32 cellular contexts compared by ENCODE assay signal in the genomic region with DNA sequence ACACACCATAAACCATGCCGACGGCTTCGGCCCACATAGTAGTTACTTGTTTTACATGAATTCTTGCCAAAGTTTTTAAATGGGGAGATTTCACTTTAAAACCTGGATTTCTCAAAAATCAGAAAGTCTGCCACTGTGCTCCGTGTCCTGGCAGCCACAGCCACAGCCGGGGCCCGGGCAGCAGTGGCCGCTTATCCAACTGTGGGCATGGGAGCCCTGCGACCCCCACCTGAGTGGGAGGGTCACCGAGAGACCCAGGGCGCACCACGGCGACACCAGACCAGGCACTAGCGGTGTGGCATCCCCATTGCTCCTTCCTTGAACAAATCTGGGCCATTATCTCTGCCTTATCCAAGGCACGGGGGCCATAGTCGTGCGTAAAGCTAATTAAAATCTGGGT.
"Had no signal": no experiment of that assay in that cellular context is flagged by ENCODE, and none has a peak within 500 bp of the region (broad histone marks: within the 10 kb centered on the region; RNA-seq: fewer than 3 reads in every experiment).

No MANE protein-coding gene starts in this region.

- H3K4me3 ChIP-seq: adrenal gland, ascending aorta, body of pancreas, breast epithelium, cardiac muscle cell had no signal

- H3K27ac ChIP-seq: adrenal gland, ascending aorta, body of pancreas, brain microvascular endothelial cell, breast epithelium, cardiac muscle cell had no signal

- H3K4me1 ChIP-seq: adrenal gland, ascending aorta, body of pancreas, breast epithelium had no signal

- DNase-seq: activated effector memory CD4-positive, alpha-beta T cell treated with anti-CD3 and anti-CD28 coated beads, Interleukin-2, amount 50 U/mL, for 16 hours; activated effector memory CD4-positive, alpha-beta T cell treated with Interleukin-2 at 50 U/mL for 16 hours; activated gamma-delta T cell; activated gamma-delta T cell treated with Interleukin-2 at 50 U/mL for 16 hours; activated naive CD4-positive, alpha-beta T cell; activated naive CD4-positive, alpha-beta T cell treated with anti-CD3 and anti-CD28 coated beads for 36 hours; activated naive CD4-positive, alpha-beta T cell treated with anti-CD3 and anti-CD28 coated beads, Interleukin-2, amount 10 ng/mL, durations not matched to agents 7 days and 5 days; activated naive CD4-positive, alpha-beta T cell treated with anti-CD3 and anti-CD28 coated beads, Interleukin-2, amount 50 U/mL, for 16 hours; activated naive CD4-positive, alpha-beta T cell treated with Interleukin-2 at 50 U/mL for 16 hours; activated naive CD8-positive, alpha-beta T cell treated with anti-CD3 and anti-CD28 coated beads for 36 hours; activated naive CD8-positive, alpha-beta T cell treated with anti-CD3 and anti-CD28 coated beads, Interleukin-2, amount 10 ng/mL, durations not matched to agents 7 days and 5 days; activated naive CD8-positive, alpha-beta T cell treated with anti-CD3 and anti-CD28 coated beads, Interleukin-2, amount 50 U/mL, for 24 hours; activated T-cell treated with anti-CD3 and anti-CD28 coated beads, Interleukin-2, amount 50 U/mL, for 1 hour; activated T-cell treated with anti-CD3 and anti-CD28 coated beads, Interleukin-2, amount 50 U/mL, for 24 hours; activated T-cell treated with anti-CD3 and anti-CD28 coated beads, Interleukin-2, amount 50 U/mL, for 4 hours; activated T-cell treated with anti-CD3 and anti-CD28 coated beads, Interleukin-2, amount 50 U/mL, for 48 hours; activated T-cell treated with anti-CD3 and anti-CD28 coated beads, Interleukin-2, amount 50 U/mL, for 72 hours; adrenal gland; amniotic stem cell; anterior cingulate cortex; aorta; body of pancreas; brain microvascular endothelial cell; caudate nucleus; central memory CD4-positive, alpha-beta T cell; cerebellar nuclear complex had no signal

- H3K27me3 ChIP-seq: adrenal gland, ascending aorta, body of pancreas, brain microvascular endothelial cell, breast epithelium, cardiac muscle cell had no signal

- FAIRE-seq: astrocyte had no signal

- H3K36me3 ChIP-seq: adrenal gland, ascending aorta, breast epithelium, cardiac muscle cell had no signal

- ATAC-seq: activated naive CD4-positive, alpha-beta T cell treated with anti-CD3 and anti-CD28 coated beads, Interleukin-2, amount 50 U/mL, for 72 hours; activated naive CD8-positive, alpha-beta T cell treated with anti-CD3 and anti-CD28 coated beads, Interleukin-2, amount 50 U/mL, for 24 hours; activated T-cell treated with anti-CD3 and anti-CD28 coated beads, Interleukin-2, amount 50 U/mL, for 4 hours; activated T-cell treated with anti-CD3 and anti-CD28 coated beads, Interleukin-2, amount 50 U/mL, for 72 hours; activated T-helper 17 cell treated with anti-CD3 and anti-CD28 coated beads, Interleukin-2, amount 50 U/mL, for 72 hours; body of pancreas had no signal

- H3K9me3 ChIP-seq: adrenal gland, ascending aorta, body of pancreas, breast epithelium had no signal
